In the genomic region with DNA sequence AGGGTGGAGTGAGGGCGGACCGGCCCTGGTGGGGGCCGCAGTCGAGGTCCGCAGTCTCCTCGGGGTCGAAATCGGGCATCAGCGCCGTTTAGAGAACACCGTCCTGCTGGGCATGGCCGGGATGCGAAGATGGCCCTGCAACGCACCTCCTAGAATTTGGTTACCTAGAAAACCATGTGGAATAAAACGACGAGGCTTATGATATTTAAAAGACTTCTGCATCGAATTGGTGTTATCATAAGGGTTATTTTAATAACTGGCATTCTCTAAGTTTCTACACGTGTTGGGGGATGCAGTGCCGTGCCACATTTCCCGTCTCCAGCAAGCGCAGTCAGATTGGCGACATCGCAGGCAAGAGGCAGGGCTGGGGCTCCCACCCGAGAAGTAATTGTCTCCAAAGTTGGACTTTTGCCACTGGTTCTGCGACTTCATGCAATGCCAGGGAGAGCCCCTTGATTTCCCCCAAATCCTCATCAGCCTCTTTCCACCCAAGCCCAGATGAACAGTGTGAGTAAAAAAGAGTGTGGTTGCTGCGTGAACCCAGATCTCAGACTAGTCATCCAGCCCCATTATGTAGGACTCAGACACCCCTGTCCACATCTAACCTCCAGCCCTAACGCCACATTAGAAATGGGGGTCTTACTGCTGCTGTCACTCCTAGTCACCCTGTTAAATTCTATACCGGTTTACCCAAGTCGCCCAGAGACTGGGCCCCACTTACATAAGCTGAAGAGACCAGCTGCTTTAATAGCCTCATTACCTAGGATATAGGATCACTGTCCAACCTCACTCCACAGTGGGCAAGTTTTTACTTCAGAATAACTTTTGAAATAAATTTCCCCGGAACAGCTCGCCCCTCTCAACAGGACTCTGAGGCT, we compare ENCODE assay signal across 8 cellular contexts. TPM values are rescaled to one million over a fixed set of nuclear protein-coding genes. Genes with fewer than 3 reads are reported as not detected.
A peak's percentile ranks its signal among the peaks of the same experiment; 100 is the strongest.
DNase-seq lines count a peak whose midpoint lies in the region; ATAC-seq and TF ChIP-seq lines count a peak whose summit lies in the region.

No MANE protein-coding gene starts in this region.

- TF ChIP-seq EP300 in stomach (IDR thresholded peaks at IDR 0.05), result no peak

- H3K27me3 ChIP-seq in SJCRH30 (no peaks in the 10 kb centered on the region), lung (ENCODE audit: control insufficient read depth, insufficient read depth) (no peaks in the 10 kb centered on the region), stomach (no peaks in the 10 kb centered on the region)

- intact Hi-C loops in stomach (cut with DNase I; ENCODE audit: low total_unique reads), result no loop called here

- H3K4me1 ChIP-seq in SJCRH30 (peaks cover 15% of the 10 kb centered on the region), lung (ENCODE audit: control insufficient read depth in 2 of 2, insufficient read depth in 2 of 2, low read length in 2 of 2) (peaks cover 9 to 17% of the 10 kb centered on the region in 2 donors), stomach (peaks cover 26 to 53% (median 43%) of the 10 kb centered on the region in 4 donors)

- no peak for TF ChIP-seq CTCF in cardiac fibroblast (IDR thresholded peaks at IDR 0.05; ENCODE audit: low read depth, low read length)
- no peak for TF ChIP-seq CTCF in lung (IDR thresholded peaks at IDR 0.05; ENCODE audit: control extremely low read depth, extremely low read depth)
- TF ChIP-seq CTCF in stomach (IDR thresholded peaks at IDR 0.05), result no peak

- in situ Hi-C loops in ACHN (cut with HindIII; ENCODE audit: low pct_ligation_motif_present, low pct_unique_long_range_greater_than_20kb, low sequenced_read_pairs), result no loop called here

- H3K27ac ChIP-seq in SJCRH30, result peak overlapping the region; percentile 58
- peak overlapping the region; percentile 99 to 100 for H3K27ac ChIP-seq in lung (ENCODE audit: low read depth in 1 of 2, low read length in 1 of 2)
- H3K27ac ChIP-seq in stomach, result peak overlapping the region; percentile 98 to 100 (median 100)

- no peak for DNase-seq in SJCRH30
- no peak for DNase-seq in cardiac fibroblast (ENCODE audit: low read depth in 2 of 2)
- no peak for DNase-seq in lung (ENCODE audit: low spot score)
- DNase-seq in stomach, result peak; percentile 42
- no peak for DNase-seq in ACHN
- DNase-seq in KG1 (lab: John Stamatoyannopoulos, UW), result no peak
- DNase-seq in DMS114 treated with DMSO at 0.1 percent for 48 hours (lab: John Stamatoyannopoulos, UW; ENCODE audit: unreplicated experiment), result no peak

- H3K4me3 ChIP-seq in SJCRH30 (peak overlapping the region; percentile 81), cardiac fibroblast (replicated peaks in 1 of 2; ENCODE audit: low read depth in 2 of 2, low read length in 2 of 2) (peak overlapping the region; percentile 76 to 84), lung (peak overlapping the region; percentile 78), stomach (peak overlapping the region; percentile 50 to 88 (median 72))

- H3K9me3 ChIP-seq in SJCRH30 (replicated peaks), result no peaks in the 10 kb centered on the region
- no peaks in the 10 kb centered on the region for H3K9me3 ChIP-seq in lung (ENCODE audit: control insufficient read depth in 2 of 2, insufficient read depth in 1 of 2, low read length in 1 of 2)
- H3K9me3 ChIP-seq in stomach, result no peaks in the 10 kb centered on the region

- no peak for ATAC-seq in lung (ENCODE audit: insufficient read depth, low FRiP score)

- H3K36me3 ChIP-seq in SJCRH30 (no peaks in the 10 kb centered on the region), lung (ENCODE audit: control insufficient read depth in 2 of 2, insufficient read depth in 2 of 2, low read length in 2 of 2) (no peaks in the 10 kb centered on the region), stomach (no peaks in the 10 kb centered on the region)

- WGBS in lung, 2 donors, result 17 to 19% methylated on average over 31 of the region's 31 CpGs
- 14 to 20% (median 20%) methylated on average over 31 of the region's 31 CpGs for WGBS in stomach, 5 donors

- TF ChIP-seq POLR2A in GM19193 (IDR thresholded peaks at IDR 0.05; ENCODE audit: extremely low read depth, insufficient read depth, insufficient read length), result peak; percentile 35
- TF ChIP-seq POLR2A in stomach (IDR thresholded peaks at IDR 0.05), result peak in 1 of 4 donors; percentile 77

RNA-seq across cellular contexts. Expression of gene DHRS12, which starts 0.6 kb away (rescaled TPM):
- total RNA-seq in SJCRH30 (2014; rRNA removed; shearing (Covaris generic)), result 1.1 and 2.4 TPM in 2 replicates
- total RNA-seq in lung, result 10 to 100 TPM in 1 of 2 donors, 1 to 10 TPM in 1; 8.5 to 14.1 TPM
- polyA plus RNA-seq in lung, result 10 to 100 TPM in 1 of 2 donors, 1 to 10 TPM in 1; 9.8 to 17.9 TPM
- total RNA-seq in stomach, result 10 to 100 TPM in 2 of 5 donors, 1 to 10 TPM in 2, not detected in 1; 4.2 to 18.1 (median 10.6) TPM
- 10 to 100 TPM; 14.1 to 27.2 (median 20.9) TPM for polyA plus RNA-seq in stomach

RNA-seq across cellular contexts. Expression of gene TMEM272, which starts 40.4 kb away (rescaled TPM):
- total RNA-seq in SJCRH30 (2014; rRNA removed; shearing (Covaris generic)), result not detected in 2 replicates
- total RNA-seq in lung (under 1 TPM; 0.09 to 0.55 TPM), stomach (under 1 TPM in 1 of 5 donors, not detected in 4; 0.37 TPM)
- polyA plus RNA-seq in lung (under 1 TPM; 0.08 to 0.09 TPM), stomach (under 1 TPM in 1 of 3 donors, not detected in 2; 0.03 TPM)

RNA-seq across cellular contexts. Expression of gene CCDC70, which starts 57.2 kb away (rescaled TPM):
- total RNA-seq in SJCRH30 (2014; rRNA removed; shearing (Covaris generic)), result not detected in 2 replicates
- total RNA-seq in lung (not detected), stomach (not detected)
- polyA plus RNA-seq in lung (not detected), stomach (not detected)
